In genomic region chr3:112858410-112859069, GRCh38 we compare ENCODE assay signal across 9 cellular contexts.
DNase-seq lines count a peak whose midpoint lies in the region; ATAC-seq, FAIRE-seq and TF ChIP-seq lines count a peak whose summit lies in the region.
"Had no signal": no experiment of that assay in that cellular context is flagged by ENCODE, and none has a peak within 500 bp of the region (broad histone marks: within the 10 kb centered on the region; RNA-seq: fewer than 3 reads in every experiment).

No MANE protein-coding gene starts in this region.

- no peak for FAIRE-seq in D721Med (lab: Jason Lieb, UNC)

- no peaks in the 10 kb centered on the region for H3K27me3 Mint-ChIP-seq in dendritic cell treated with granulocyte-macrophage colony-stimulating factor and Interleukin-4, amounts not matched to agents 40 ng/mL and 50 ng/mL, for 4 days

- H3K27ac Mint-ChIP-seq in dendritic cell treated with granulocyte-macrophage colony-stimulating factor and Interleukin-4, amounts not matched to agents 40 ng/mL and 50 ng/mL, for 4 days, result peak overlapping the region; percentile 92

- peaks cover 8% of the 10 kb centered on the region for H3K9me3 Mint-ChIP-seq in dendritic cell treated with granulocyte-macrophage colony-stimulating factor and Interleukin-4, amounts not matched to agents 40 ng/mL and 50 ng/mL, for 4 days

- H3K4me3 Mint-ChIP-seq in dendritic cell treated with granulocyte-macrophage colony-stimulating factor and Interleukin-4, amounts not matched to agents 40 ng/mL and 50 ng/mL, for 4 days, result peak overlapping the region; percentile 54

- peaks cover 42% of the 10 kb centered on the region for H3K4me1 Mint-ChIP-seq in dendritic cell treated with granulocyte-macrophage colony-stimulating factor and Interleukin-4, amounts not matched to agents 40 ng/mL and 50 ng/mL, for 4 days (ENCODE audit: low read depth)

- peak; percentile 49 for ATAC-seq in GM18508 (IDR thresholded peaks at IDR 0.05; ENCODE audit: insufficient read depth, unreplicated experiment)
- no peak for ATAC-seq in HG02623 (IDR thresholded peaks at IDR 0.05; ENCODE audit: unreplicated experiment)

- H3K36me3 Mint-ChIP-seq in dendritic cell treated with granulocyte-macrophage colony-stimulating factor and Interleukin-4, amounts not matched to agents 40 ng/mL and 50 ng/mL, for 4 days (ENCODE audit: low read depth), result no peaks in the 10 kb centered on the region

- intact Hi-C loops in dendritic cell treated with granulocyte-macrophage colony-stimulating factor and Interleukin-4, amounts not matched to agents 40 ng/mL and 50 ng/mL, for 4 days (cut with micrococcal nuclease), result loop anchor here (2.0 to 5.0 kb wide), 2 partner anchors 40 to 91 kb away; no protein-coding TSS in a partner anchor

- no peak for TF ChIP-seq CTCF in GM10266 (IDR thresholded peaks at IDR 0.05; ENCODE audit: control insufficient read depth, insufficient read depth, low read depth, missing control alignments)
- TF ChIP-seq CTCF in D721Med (IDR thresholded peaks at IDR 0.05; ENCODE audit: insufficient read depth, missing control alignments), result no peak

- peak; percentile 92 to 96 for DNase-seq in AML-193 (lab: John Stamatoyannopoulos, UW)
- peak; percentile 39 for DNase-seq in RKO (ENCODE audit: low spot score)
- no peak for DNase-seq in GM10266 (ENCODE audit: extremely low spot score)
- no peak for DNase-seq in D721Med (ENCODE audit: insufficient read length, low spot score)
- DNase-seq in RPMI8226, result no peak
- DNase-seq: NK-92 treated with Interleukin-12 subunit alpha and Interleukin-12 subunit beta, amount 100 ng/mL, for 24 hours had no signal

Comparison
In these comparisons a context has a peak if more than half of its experiments do, and no peak if none do; other contexts are left out.
1. DNase-seq: peak in AML-193 (2 of 2) and RKO (single experiment); none in GM10266 (single experiment), D721Med (single experiment) and RPMI8226 (single experiment).